1 cellular context compared by ENCODE assay signal in the genomic region with DNA sequence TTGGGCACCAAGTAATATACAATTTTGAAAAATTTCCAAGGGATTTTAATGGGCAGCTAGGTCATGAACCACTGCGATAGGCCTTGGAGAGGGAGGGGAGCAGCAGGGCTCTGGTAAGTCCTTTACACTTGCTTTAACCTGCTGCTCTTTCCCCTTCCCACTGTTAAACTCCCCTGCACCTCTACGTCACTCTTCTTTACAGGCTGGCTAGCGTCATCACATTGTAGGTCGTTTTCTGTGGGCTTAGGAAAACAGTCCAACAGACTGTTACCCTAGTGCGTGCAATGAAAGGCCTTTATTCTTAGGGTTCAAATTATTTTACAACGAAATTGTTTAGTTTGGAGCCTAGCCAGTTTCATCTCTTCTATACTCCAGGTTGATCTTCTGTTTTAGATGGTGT.
TF ChIP-seq lines count a peak whose summit lies in the region.

No MANE protein-coding gene starts in this region.

TF ChIP-seq in HEK293, 187 proteins besides CTCF, POLR2A, EP300 and RAD21 (continued from another document and continues in another):
- TF ChIP-seq, protein P1, sequence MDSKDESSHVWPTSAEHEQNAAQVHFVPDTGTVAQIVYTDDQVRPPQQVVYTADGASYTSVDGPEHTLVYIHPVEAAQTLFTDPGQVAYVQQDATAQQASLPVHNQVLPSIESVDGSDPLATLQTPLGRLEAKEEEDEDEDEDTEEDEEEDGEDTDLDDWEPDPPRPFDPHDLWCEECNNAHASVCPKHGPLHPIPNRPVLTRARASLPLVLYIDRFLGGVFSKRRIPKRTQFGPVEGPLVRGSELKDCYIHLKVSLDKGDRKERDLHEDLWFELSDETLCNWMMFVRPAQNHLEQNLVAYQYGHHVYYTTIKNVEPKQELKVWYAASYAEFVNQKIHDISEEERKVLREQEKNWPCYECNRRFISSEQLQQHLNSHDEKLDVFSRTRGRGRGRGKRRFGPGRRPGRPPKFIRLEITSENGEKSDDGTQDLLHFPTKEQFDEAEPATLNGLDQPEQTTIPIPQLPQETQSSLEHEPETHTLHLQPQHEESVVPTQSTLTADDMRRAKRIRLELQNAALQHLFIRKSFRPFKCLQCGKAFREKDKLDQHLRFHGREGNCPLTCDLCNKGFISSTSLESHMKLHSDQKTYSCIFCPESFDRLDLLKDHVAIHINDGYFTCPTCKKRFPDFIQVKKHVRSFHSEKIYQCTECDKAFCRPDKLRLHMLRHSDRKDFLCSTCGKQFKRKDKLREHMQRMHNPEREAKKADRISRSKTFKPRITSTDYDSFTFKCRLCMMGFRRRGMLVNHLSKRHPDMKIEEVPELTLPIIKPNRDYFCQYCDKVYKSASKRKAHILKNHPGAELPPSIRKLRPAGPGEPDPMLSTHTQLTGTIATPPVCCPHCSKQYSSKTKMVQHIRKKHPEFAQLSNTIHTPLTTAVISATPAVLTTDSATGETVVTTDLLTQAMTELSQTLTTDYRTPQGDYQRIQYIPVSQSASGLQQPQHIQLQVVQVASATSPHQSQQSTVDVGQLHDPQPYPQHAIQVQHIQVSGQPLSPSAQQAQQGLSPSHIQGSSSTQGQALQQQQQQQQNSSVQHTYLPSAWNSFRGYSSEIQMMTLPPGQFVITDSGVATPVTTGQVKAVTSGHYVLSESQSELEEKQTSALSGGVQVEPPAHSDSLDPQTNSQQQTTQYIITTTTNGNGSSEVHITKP (tag by site-specific recombination; IDR thresholded peaks at IDR 0.05) = peak; percentile 70
- TF ChIP-seq WT1 (tag by site-specific recombination; IDR thresholded peaks at IDR 0.05) (peak; percentile 37; the same call in 1 of the 2 replicates), ZFHX2 (tag by site-specific recombination; conservative IDR thresholded peaks at IDR 0.05) (peak; percentile 62), SCRT1 (tag by site-specific recombination; IDR thresholded peaks at IDR 0.05; ENCODE audit: borderline replicate concordance) (0 out of 2 replicates have a peak, but pooled peaks have one; percentile 21), GLI2 (tag by site-specific recombination; IDR thresholded peaks at IDR 0.05; ENCODE audit: borderline replicate concordance, low read depth) (no peak), ZNF394 (tag by site-specific recombination; IDR thresholded peaks at IDR 0.05; ENCODE audit: borderline replicate concordance) (no peak), KLF7 (tag by site-specific recombination; IDR thresholded peaks at IDR 0.05; ENCODE audit: borderline replicate concordance) (no peak), IKZF3 (tag by site-specific recombination; IDR thresholded peaks at IDR 0.05) (no peak), ZBTB1 (tag by site-specific recombination; IDR thresholded peaks at IDR 0.05) (no peak), ZXDB (tag by site-specific recombination; IDR thresholded peaks at IDR 0.05) (no peak), ZNF529 (tag by site-specific recombination; IDR thresholded peaks at IDR 0.05; ENCODE audit: insufficient replicate concordance) (no peak), ZNF416 (tag by site-specific recombination; IDR thresholded peaks at IDR 0.05) (no peak), ZFP41 (tag by site-specific recombination; IDR thresholded peaks at IDR 0.05; ENCODE audit: borderline replicate concordance) (no peak), ZNF791 (tag by site-specific recombination; IDR thresholded peaks at IDR 0.05) (no peak), ZNF341 (tag by site-specific recombination; IDR thresholded peaks at IDR 0.05; ENCODE audit: low read depth) (no peak), ZNF76 (tag by site-specific recombination; IDR thresholded peaks at IDR 0.05; ENCODE audit: borderline replicate concordance, low read depth) (no peak), ZNF521 (tag by site-specific recombination; IDR thresholded peaks at IDR 0.05) (no peak), ZNF133 (tag by site-specific recombination; IDR thresholded peaks at IDR 0.05) (no peak), ZNF354C (tag by site-specific recombination; IDR thresholded peaks at IDR 0.05; ENCODE audit: borderline replicate concordance, low read depth) (no peak), ZSCAN16 (tag by site-specific recombination; IDR thresholded peaks at IDR 0.05) (no peak), ZNF548 (tag by site-specific recombination; IDR thresholded peaks at IDR 0.05) (no peak), ZNF596 (tag by site-specific recombination; IDR thresholded peaks at IDR 0.05) (no peak), ZBTB21 (tag by site-specific recombination; IDR thresholded peaks at IDR 0.05) (peak; percentile 83), ZNF391 (tag by site-specific recombination; IDR thresholded peaks at IDR 0.05; ENCODE audit: borderline replicate concordance, low read depth) (no peak), KLF16 (tag by site-specific recombination; IDR thresholded peaks at IDR 0.05) (no peak), ZNF621 (tag by site-specific recombination; IDR thresholded peaks at IDR 0.05) (no peak), ZNF16 (tag by site-specific recombination; IDR thresholded peaks at IDR 0.05; ENCODE audit: low read depth) (no peak), ZNF10 (tag by site-specific recombination; IDR thresholded peaks at IDR 0.05) (no peak), ZNF239 (tag by site-specific recombination; IDR thresholded peaks at IDR 0.05) (no peak), MEIS1 (CRISPR knock-in tag; IDR thresholded peaks at IDR 0.05; ENCODE audit: borderline replicate concordance) (no peak), ZNF302 (tag by site-specific recombination; IDR thresholded peaks at IDR 0.05; ENCODE audit: low read depth) (no peak), EGR2 (tag by site-specific recombination; IDR thresholded peaks at IDR 0.05; ENCODE audit: low read depth) (peak; percentile 31; the same call in 1 of the 2 replicates), KLF10 (tag by site-specific recombination; IDR thresholded peaks at IDR 0.05) (no peak)
- TF ChIP-seq, protein P2, sequence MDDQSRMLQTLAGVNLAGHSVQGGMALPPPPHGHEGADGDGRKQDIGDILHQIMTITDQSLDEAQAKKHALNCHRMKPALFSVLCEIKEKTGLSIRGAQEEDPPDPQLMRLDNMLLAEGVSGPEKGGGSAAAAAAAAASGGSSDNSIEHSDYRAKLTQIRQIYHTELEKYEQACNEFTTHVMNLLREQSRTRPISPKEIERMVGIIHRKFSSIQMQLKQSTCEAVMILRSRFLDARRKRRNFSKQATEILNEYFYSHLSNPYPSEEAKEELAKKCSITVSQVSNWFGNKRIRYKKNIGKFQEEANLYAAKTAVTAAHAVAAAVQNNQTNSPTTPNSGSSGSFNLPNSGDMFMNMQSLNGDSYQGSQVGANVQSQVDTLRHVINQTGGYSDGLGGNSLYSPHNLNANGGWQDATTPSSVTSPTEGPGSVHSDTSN (CRISPR knock-in tag; IDR thresholded peaks at IDR 0.05) = no peak
- TF ChIP-seq, protein P3, sequence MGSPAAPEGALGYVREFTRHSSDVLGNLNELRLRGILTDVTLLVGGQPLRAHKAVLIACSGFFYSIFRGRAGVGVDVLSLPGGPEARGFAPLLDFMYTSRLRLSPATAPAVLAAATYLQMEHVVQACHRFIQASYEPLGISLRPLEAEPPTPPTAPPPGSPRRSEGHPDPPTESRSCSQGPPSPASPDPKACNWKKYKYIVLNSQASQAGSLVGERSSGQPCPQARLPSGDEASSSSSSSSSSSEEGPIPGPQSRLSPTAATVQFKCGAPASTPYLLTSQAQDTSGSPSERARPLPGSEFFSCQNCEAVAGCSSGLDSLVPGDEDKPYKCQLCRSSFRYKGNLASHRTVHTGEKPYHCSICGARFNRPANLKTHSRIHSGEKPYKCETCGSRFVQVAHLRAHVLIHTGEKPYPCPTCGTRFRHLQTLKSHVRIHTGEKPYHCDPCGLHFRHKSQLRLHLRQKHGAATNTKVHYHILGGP (tag by site-specific recombination; IDR thresholded peaks at IDR 0.05) = no peak
- TF ChIP-seq, protein P4, sequence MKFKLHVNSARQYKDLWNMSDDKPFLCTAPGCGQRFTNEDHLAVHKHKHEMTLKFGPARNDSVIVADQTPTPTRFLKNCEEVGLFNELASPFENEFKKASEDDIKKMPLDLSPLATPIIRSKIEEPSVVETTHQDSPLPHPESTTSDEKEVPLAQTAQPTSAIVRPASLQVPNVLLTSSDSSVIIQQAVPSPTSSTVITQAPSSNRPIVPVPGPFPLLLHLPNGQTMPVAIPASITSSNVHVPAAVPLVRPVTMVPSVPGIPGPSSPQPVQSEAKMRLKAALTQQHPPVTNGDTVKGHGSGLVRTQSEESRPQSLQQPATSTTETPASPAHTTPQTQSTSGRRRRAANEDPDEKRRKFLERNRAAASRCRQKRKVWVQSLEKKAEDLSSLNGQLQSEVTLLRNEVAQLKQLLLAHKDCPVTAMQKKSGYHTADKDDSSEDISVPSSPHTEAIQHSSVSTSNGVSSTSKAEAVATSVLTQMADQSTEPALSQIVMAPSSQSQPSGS (tag by site-specific recombination; IDR thresholded peaks at IDR 0.05; ENCODE audit: low read depth) = no peak
- TF ChIP-seq, protein P5, sequence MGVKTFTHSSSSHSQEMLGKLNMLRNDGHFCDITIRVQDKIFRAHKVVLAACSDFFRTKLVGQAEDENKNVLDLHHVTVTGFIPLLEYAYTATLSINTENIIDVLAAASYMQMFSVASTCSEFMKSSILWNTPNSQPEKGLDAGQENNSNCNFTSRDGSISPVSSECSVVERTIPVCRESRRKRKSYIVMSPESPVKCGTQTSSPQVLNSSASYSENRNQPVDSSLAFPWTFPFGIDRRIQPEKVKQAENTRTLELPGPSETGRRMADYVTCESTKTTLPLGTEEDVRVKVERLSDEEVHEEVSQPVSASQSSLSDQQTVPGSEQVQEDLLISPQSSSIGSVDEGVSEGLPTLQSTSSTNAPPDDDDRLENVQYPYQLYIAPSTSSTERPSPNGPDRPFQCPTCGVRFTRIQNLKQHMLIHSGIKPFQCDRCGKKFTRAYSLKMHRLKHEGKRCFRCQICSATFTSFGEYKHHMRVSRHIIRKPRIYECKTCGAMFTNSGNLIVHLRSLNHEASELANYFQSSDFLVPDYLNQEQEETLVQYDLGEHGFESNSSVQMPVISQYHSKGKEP (tag by site-specific recombination; IDR thresholded peaks at IDR 0.05) = no peak
- TF ChIP-seq, protein P6, sequence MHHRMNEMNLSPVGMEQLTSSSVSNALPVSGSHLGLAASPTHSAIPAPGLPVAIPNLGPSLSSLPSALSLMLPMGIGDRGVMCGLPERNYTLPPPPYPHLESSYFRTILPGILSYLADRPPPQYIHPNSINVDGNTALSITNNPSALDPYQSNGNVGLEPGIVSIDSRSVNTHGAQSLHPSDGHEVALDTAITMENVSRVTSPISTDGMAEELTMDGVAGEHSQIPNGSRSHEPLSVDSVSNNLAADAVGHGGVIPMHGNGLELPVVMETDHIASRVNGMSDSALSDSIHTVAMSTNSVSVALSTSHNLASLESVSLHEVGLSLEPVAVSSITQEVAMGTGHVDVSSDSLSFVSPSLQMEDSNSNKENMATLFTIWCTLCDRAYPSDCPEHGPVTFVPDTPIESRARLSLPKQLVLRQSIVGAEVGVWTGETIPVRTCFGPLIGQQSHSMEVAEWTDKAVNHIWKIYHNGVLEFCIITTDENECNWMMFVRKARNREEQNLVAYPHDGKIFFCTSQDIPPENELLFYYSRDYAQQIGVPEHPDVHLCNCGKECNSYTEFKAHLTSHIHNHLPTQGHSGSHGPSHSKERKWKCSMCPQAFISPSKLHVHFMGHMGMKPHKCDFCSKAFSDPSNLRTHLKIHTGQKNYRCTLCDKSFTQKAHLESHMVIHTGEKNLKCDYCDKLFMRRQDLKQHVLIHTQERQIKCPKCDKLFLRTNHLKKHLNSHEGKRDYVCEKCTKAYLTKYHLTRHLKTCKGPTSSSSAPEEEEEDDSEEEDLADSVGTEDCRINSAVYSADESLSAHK (tag by site-specific recombination; IDR thresholded peaks at IDR 0.05) = no peak
- TF ChIP-seq, protein P7, sequence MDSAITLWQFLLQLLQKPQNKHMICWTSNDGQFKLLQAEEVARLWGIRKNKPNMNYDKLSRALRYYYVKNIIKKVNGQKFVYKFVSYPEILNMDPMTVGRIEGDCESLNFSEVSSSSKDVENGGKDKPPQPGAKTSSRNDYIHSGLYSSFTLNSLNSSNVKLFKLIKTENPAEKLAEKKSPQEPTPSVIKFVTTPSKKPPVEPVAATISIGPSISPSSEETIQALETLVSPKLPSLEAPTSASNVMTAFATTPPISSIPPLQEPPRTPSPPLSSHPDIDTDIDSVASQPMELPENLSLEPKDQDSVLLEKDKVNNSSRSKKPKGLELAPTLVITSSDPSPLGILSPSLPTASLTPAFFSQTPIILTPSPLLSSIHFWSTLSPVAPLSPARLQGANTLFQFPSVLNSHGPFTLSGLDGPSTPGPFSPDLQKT (IDR thresholded peaks at IDR 0.05; ENCODE audit: borderline replicate concordance, low read depth, low read length) = no peak
- TF ChIP-seq, protein P8, sequence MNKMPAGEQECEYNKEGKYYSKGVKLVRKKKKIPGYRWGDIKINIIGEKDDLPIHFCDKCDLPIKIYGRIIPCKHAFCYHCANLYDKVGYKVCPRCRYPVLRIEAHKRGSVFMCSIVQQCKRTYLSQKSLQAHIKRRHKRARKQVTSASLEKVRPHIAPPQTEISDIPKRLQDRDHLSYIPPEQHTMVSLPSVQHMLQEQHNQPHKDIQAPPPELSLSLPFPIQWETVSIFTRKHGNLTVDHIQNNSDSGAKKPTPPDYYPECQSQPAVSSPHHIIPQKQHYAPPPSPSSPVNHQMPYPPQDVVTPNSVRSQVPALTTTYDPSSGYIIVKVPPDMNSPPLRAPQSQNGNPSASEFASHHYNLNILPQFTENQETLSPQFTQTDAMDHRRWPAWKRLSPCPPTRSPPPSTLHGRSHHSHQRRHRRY (tag by site-specific recombination; IDR thresholded peaks at IDR 0.05) = no peak
- TF ChIP-seq, protein P9, sequence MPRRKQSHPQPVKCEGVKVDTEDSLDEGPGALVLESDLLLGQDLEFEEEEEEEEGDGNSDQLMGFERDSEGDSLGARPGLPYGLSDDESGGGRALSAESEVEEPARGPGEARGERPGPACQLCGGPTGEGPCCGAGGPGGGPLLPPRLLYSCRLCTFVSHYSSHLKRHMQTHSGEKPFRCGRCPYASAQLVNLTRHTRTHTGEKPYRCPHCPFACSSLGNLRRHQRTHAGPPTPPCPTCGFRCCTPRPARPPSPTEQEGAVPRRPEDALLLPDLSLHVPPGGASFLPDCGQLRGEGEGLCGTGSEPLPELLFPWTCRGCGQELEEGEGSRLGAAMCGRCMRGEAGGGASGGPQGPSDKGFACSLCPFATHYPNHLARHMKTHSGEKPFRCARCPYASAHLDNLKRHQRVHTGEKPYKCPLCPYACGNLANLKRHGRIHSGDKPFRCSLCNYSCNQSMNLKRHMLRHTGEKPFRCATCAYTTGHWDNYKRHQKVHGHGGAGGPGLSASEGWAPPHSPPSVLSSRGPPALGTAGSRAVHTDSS (tag by site-specific recombination; IDR thresholded peaks at IDR 0.05) = no peak
- TF ChIP-seq, protein P10, sequence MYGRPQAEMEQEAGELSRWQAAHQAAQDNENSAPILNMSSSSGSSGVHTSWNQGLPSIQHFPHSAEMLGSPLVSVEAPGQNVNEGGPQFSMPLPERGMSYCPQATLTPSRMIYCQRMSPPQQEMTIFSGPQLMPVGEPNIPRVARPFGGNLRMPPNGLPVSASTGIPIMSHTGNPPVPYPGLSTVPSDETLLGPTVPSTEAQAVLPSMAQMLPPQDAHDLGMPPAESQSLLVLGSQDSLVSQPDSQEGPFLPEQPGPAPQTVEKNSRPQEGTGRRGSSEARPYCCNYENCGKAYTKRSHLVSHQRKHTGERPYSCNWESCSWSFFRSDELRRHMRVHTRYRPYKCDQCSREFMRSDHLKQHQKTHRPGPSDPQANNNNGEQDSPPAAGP (tag by site-specific recombination; IDR thresholded peaks at IDR 0.05) = no peak
